Comparison of ENCODE assay signal across 10 cellular contexts in the genomic region with DNA sequence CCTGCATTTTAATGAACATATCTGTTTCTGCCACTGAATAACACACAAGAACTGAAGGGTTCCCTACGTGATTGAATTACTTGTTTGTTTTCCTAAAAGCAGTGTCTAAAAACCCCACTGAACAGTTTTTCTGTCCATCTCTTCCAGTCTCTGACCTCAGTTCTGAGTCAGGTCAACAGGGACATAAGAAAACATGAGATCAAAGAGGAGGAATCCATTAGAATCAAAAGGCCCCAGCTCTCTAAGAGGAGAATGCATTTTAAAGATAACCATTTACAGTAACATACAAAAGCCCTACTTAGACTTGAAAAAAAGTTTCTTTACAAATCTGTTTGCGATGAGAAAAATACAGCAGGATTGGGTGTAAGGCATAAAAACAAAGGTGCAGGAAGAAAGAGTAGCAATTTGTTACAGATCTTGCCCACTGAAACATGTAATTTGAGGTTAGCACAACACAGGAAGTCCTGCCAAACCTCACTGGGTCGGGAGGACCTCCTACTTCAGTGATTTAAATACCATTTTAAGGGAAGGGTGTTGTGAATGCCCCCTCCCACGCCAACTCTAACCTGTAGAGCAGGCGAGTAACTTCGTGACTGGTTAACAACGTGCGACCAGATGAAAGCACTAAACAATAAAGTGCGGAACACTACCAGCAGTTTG. TPM values are rescaled to one million over a fixed set of nuclear protein-coding genes. Genes with fewer than 3 reads are reported as not detected.
DNase-seq lines count a peak whose midpoint lies in the region; ATAC-seq, FAIRE-seq and TF ChIP-seq lines count a peak whose summit lies in the region.
"Had no signal": no experiment of that assay in that cellular context is flagged by ENCODE, and none has a peak within 500 bp of the region (broad histone marks: within the 10 kb centered on the region; RNA-seq: fewer than 3 reads in every experiment).

No MANE protein-coding gene starts in this region.

- no peaks in the 10 kb centered on the region for H3K27me3 Mint-ChIP-seq in neural crest cell (ENCODE audit: low read depth)

- peak overlapping the region; percentile 97 for H3K4me3 Mint-ChIP-seq in neural crest cell

- H3K9me3 ChIP-seq in Panc1 (ENCODE audit: control insufficient read depth, insufficient read depth, low read depth, low read length) (no peaks in the 10 kb centered on the region), K562 (replicated peaks; ENCODE audit: control insufficient read depth, insufficient read depth, low read depth, low read length) (no peaks in the 10 kb centered on the region), testis (no peaks in the 10 kb centered on the region)

- ATAC-seq in Panc1, result no peak
- ATAC-seq in K562, result no peak; the same call in 2 of the 3 replicates
- no peak for ATAC-seq in GM18498 (IDR thresholded peaks at IDR 0.05; ENCODE audit: unreplicated experiment)

- POLR2A ChIA-PET in Panc1 (lab: Charles Lee) (no interaction called here), K562 (lab: Yijun Ruan, JAX) (interaction anchor here (0.7 to 1.4 kb wide), 2 partner anchors 9 to 27 kb away, joined by 3 read pairs; no protein-coding TSS in a partner anchor)

- BruUV-seq in Panc1 (replicated peaks; lab: Mats Ljungman, UMichigan) (TSS peak; percentile 79), K562 (replicated peaks; lab: Mats Ljungman, UMichigan) (no TSS peak)

- in situ Hi-C loops in Panc1 (cut with HindIII; ENCODE audit: low pct_unique_long_range_greater_than_20kb, low sequenced_read_pairs), result no loop called here
- in situ Hi-C loops in K562 (cut with MboI), result no loop called here

- peaks cover 23% of the 10 kb centered on the region; the same call in 1 of the 2 replicates for H4K20me1 ChIP-seq in K562 (replicated peaks; ENCODE audit: control insufficient read depth, insufficient read depth, low read length)

- H3K27me3 ChIP-seq in Panc1 (ENCODE audit: control insufficient read depth, insufficient read depth, low read length), result no peaks in the 10 kb centered on the region
- H3K27me3 ChIP-seq in K562 (ENCODE audit: control insufficient read depth in 2 of 2, insufficient read depth in 2 of 2, low read length in 2 of 2), result peaks cover 0 to 25% of the 10 kb centered on the region in 2 experiments; a peak in 2 of 5 replicates
- H3K27me3 ChIP-seq in testis, result no peaks in the 10 kb centered on the region

- no peak overlapping the region for H2AFZ ChIP-seq in K562 (ENCODE audit: low read depth, low read length)

- H3K36me3 Mint-ChIP-seq in neural crest cell (ENCODE audit: low read depth), result no peaks in the 10 kb centered on the region

- H3K27ac Mint-ChIP-seq in neural crest cell (ENCODE audit: unreplicated experiment), result peak overlapping the region; percentile 48

- WGBS in K562 (ENCODE audit: insufficient coverage, low coverage, missing lambda C conversion rate), result 7% methylated on average over 9 of the region's 9 CpGs
- 29 to 35% methylated on average over 9 of the region's 9 CpGs for WGBS in testis, 2 donors

- TF ChIP-seq POLR2A in K562 (conservative IDR thresholded peaks at IDR 0.05), result no peak
- TF ChIP-seq POLR2A in testis (IDR thresholded peaks at IDR 0.05), result no peak

- H3K4me1 Mint-ChIP-seq in neural crest cell, result peaks cover 35% of the 10 kb centered on the region

- H3K27ac ChIP-seq in Panc1 (ENCODE audit: low read length) (peak overlapping the region; percentile 86), K562 (ENCODE audit: extremely low read depth, low read depth, low read length) (peak overlapping the region; percentile 77), testis (no peak overlapping the region)

- H3K9ac ChIP-seq in K562 (ENCODE audit: insufficient read depth in 1 of 2, low read depth in 2 of 2, low read length in 2 of 2), result peak overlapping the region; percentile 53 to 80; a peak in 3 of 4 replicates

- peak; percentile 75 for FAIRE-seq in K562 (lab: Jason Lieb, UNC)
- FAIRE-seq: A204.1, endometrium had no signal

- H3K79me2 ChIP-seq in K562 (ENCODE audit: control insufficient read depth, insufficient read depth, low read length), result peaks cover 61% of the 10 kb centered on the region

- H3K4me3 ChIP-seq in Panc1 (ENCODE audit: low read depth in 2 of 2, low read length in 2 of 2) (peak overlapping the region; percentile 71 to 84), K562 (peak overlapping the region; percentile 75), testis (peak overlapping the region in 1 of 2 donors; percentile 67)

- peak overlapping the region; percentile 91 for H3K4me2 ChIP-seq in K562 (ENCODE audit: insufficient read depth, low read length)

- TF ChIP-seq CTCF in Panc1 (IDR thresholded peaks at IDR 0.05), result no peak
- no peak for TF ChIP-seq CTCF in K562 (IDR thresholded peaks at IDR 0.05 in 2 of 3, conservative IDR thresholded peaks at IDR 0.05 in 1 of 3; ENCODE audit: insufficient read depth in 2 of 3, low read depth in 1 of 3, low read length in 3 of 3)
- no peak for TF ChIP-seq CTCF in neural crest cell (conservative IDR thresholded peaks at IDR 0.05)
- TF ChIP-seq CTCF in testis (IDR thresholded peaks at IDR 0.05), result no peak

- no peaks in the 10 kb centered on the region for H3K9me1 ChIP-seq in K562 (ENCODE audit: control insufficient read depth, insufficient read depth, low read length)

- no peak for TF ChIP-seq EP300 in K562 (IDR thresholded peaks at IDR 0.05; ENCODE audit: low read length)

- DNase-seq in NCI-H2107 treated with DMSO at 0.1 percent for 48 hours (lab: John Stamatoyannopoulos, UW; ENCODE audit: unreplicated experiment) (peak; percentile 53), NCI-H2107 (lab: John Stamatoyannopoulos, UW) (no peak), Panc1 (ENCODE audit: low read depth, low spot score) (no peak), K562 (ENCODE audit: extremely low read depth in 1 of 4, low spot score in 3 of 4) (peak in 1 of 4 experiments; percentile 35), neural crest cell (ENCODE audit: low read depth, low spot score) (no peak), NCI-H748 (lab: John Stamatoyannopoulos, UW; ENCODE audit: unreplicated experiment) (no peak), testis (no peak)

- H3K9me3 Mint-ChIP-seq in neural crest cell, result no peaks in the 10 kb centered on the region

- CTCF ChIA-PET in Panc1 (lab: Charles Lee) (no interaction called here), K562 (lab: Yijun Ruan, JAX; ENCODE audit: low intra/inter-chr PET ratio) (no interaction called here)

- peaks cover 4% of the 10 kb centered on the region; the same call in 1 of the 2 replicates for H3K36me3 ChIP-seq in Panc1 (ENCODE audit: control insufficient read depth, insufficient read depth, low read length)
- peaks cover 31% of the 10 kb centered on the region for H3K36me3 ChIP-seq in K562 (ENCODE audit: control insufficient read depth, insufficient read depth, low read length)
- no peaks in the 10 kb centered on the region for H3K36me3 ChIP-seq in testis (ENCODE audit: low read depth, missing control alignments)

- intact Hi-C loops in Panc1 (cut with micrococcal nuclease; ENCODE audit: unreplicated experiment) (no loop called here), K562 (cut with micrococcal nuclease) (no loop called here), testis (cut with DNase I; ENCODE audit: low total_unique reads) (no loop called here)

- H3K4me1 ChIP-seq in Panc1 (ENCODE audit: control insufficient read depth, insufficient read depth, low read length) (peaks cover 15% of the 10 kb centered on the region), K562 (replicated peaks in 1 of 2; ENCODE audit: control insufficient read depth in 2 of 2, insufficient read depth in 2 of 2, low read length in 2 of 2) (peaks cover 37 to 58% of the 10 kb centered on the region in 2 experiments), testis (peaks cover 5% of the 10 kb centered on the region)

- TF ChIP-seq RAD21 in K562 (CRISPR knock-in tag; conservative IDR thresholded peaks at IDR 0.05 in 1 of 2, IDR thresholded peaks at IDR 0.05 in 1 of 2), result no peak

RNA-seq across cellular contexts. Expression of a gene that starts 1.4 kb away (rescaled TPM):
- total RNA-seq in Panc1 (2021; ENCODE audit: unreplicated experiment) (40.0 TPM), K562 (2014; rRNA removed) (12.7 and 15.0 TPM in 2 replicates), K562 (2014; rRNA removed; fragmentation: Illumina TruSeq; extraction: Trizol) (9.7 and 10.5 TPM in 2 replicates), K562 (2015; rRNA removed; fragmentation: Illumina TruSeq; extraction: Trizol) (11.7 and 12.2 TPM in 2 replicates), K562 (2021) (22.3 and 23.7 TPM in 2 replicates), neural crest cell (28.0 and 28.7 TPM in 2 replicates), testis (10 to 100 TPM; 22.1 to 23.3 TPM)
- 36.8 TPM for polyA plus RNA-seq in Panc1 (2012; ENCODE audit: insufficient read length)
- 50.6 and 63.4 TPM in 2 replicates for total RNA-seq in K562 (2011; cell fraction: chromatin; rRNA removed; ENCODE audit: low replicate concordance)
- 45.7 and 46.1 TPM in 2 replicates for total RNA-seq in K562 (2011; cell fraction: nucleolus; rRNA removed)
- total RNA-seq in K562 (2011; cell fraction: nucleoplasm; rRNA removed), result 35.5 and 45.4 TPM in 2 replicates
- polyA plus RNA-seq in K562 (2011; rRNA removed) (13.5 and 21.5 TPM in 2 replicates), K562 (2014; fragmentation: Illumina TruSeq; extraction: Trizol) (16.1 and 17.4 TPM in 2 replicates), K562 (2014; fragmentation: Nextera tagmentation; extraction: Ambion mirVana) (under 1 TPM; 0.51 to 0.91 TPM), K562 (2014; rRNA removed) (23.6 and 24.2 TPM in 2 replicates), testis (ENCODE audit: insufficient read depth, low read depth, low replicate concordance) (22.6 TPM)
- 7.9 and 11.0 TPM in 2 replicates for polyA plus RNA-seq in K562 (2011; cell fraction: cytosol; rRNA removed)
- 97.5 and 103 TPM in 2 replicates for polyA plus RNA-seq in K562 (2011; cell fraction: nucleus; rRNA removed)
- polyA plus RNA-seq in K562 (2012), result 14.6 and 32.6 TPM in 2 replicates
- polyA minus RNA-seq in K562 (2011; rRNA and poly(A)+ RNA removed), result 9.3 and 10.2 TPM in 2 replicates
- polyA minus RNA-seq in K562 (2011; cell fraction: cytosol; rRNA and poly(A)+ RNA removed), result 5.9 and 7.6 TPM in 2 replicates
- 17.8 and 19.0 TPM in 2 replicates for polyA minus RNA-seq in K562 (2011; cell fraction: nucleus; rRNA and poly(A)+ RNA removed)

RNA-seq across cellular contexts. Expression of a gene that starts 39.3 kb away (rescaled TPM):
- total RNA-seq in Panc1 (2021; ENCODE audit: unreplicated experiment), result 0.13 TPM
- 0.08 TPM for polyA plus RNA-seq in Panc1 (2012; ENCODE audit: insufficient read length)
- total RNA-seq in K562 (2011; cell fraction: chromatin; rRNA removed; ENCODE audit: low replicate concordance), result 0.09 TPM in 1 of 2 replicates, not detected in the other
- not detected in 2 replicates for total RNA-seq in K562 (2011; cell fraction: nucleolus; rRNA removed)
- not detected in 2 replicates for total RNA-seq in K562 (2011; cell fraction: nucleoplasm; rRNA removed)
- not detected in 2 replicates for total RNA-seq in K562 (2014; rRNA removed)
- total RNA-seq in K562 (2014; rRNA removed; fragmentation: Illumina TruSeq; extraction: Trizol), result not detected in 2 replicates
- not detected in 2 replicates for total RNA-seq in K562 (2015; rRNA removed; fragmentation: Illumina TruSeq; extraction: Trizol)
- 0.09 TPM in 1 of 2 replicates, not detected in the other for total RNA-seq in K562 (2021)
- polyA plus RNA-seq in K562 (2011; rRNA removed), result not detected in 2 replicates
- polyA plus RNA-seq in K562 (2011; cell fraction: cytosol; rRNA removed), result not detected in 2 replicates
- 0.04 TPM in 1 of 2 replicates, not detected in the other for polyA plus RNA-seq in K562 (2011; cell fraction: nucleus; rRNA removed)
- polyA plus RNA-seq in K562 (2012), result 0.91 TPM in 1 of 2 replicates, not detected in the other
- polyA plus RNA-seq in K562 (2014; fragmentation: Illumina TruSeq; extraction: Trizol), result not detected in 2 replicates
- polyA plus RNA-seq in K562 (2014; fragmentation: Nextera tagmentation; extraction: Ambion mirVana), result not detected
- not detected in 2 replicates for polyA plus RNA-seq in K562 (2014; rRNA removed)
- polyA minus RNA-seq in K562 (2011; rRNA and poly(A)+ RNA removed), result not detected in 2 replicates
- not detected in 2 replicates for polyA minus RNA-seq in K562 (2011; cell fraction: cytosol; rRNA and poly(A)+ RNA removed)
- polyA minus RNA-seq in K562 (2011; cell fraction: nucleus; rRNA and poly(A)+ RNA removed), result not detected in 2 replicates
- total RNA-seq in neural crest cell, result 0.07 TPM in 1 of 2 replicates, not detected in the other
- under 1 TPM; 0.55 to 0.62 TPM for total RNA-seq in testis
- polyA plus RNA-seq in testis (ENCODE audit: insufficient read depth, low read depth, low replicate concordance), result not detected

RNA-seq across cellular contexts. Expression of a gene that starts 59.6 kb away (rescaled TPM):
- total RNA-seq in Panc1 (2021; ENCODE audit: unreplicated experiment), result not detected
- polyA plus RNA-seq in Panc1 (2012; ENCODE audit: insufficient read length), result not detected
- total RNA-seq in K562 (2011; cell fraction: chromatin; rRNA removed; ENCODE audit: low replicate concordance), result 0.53 TPM in 1 of 2 replicates, not detected in the other
- total RNA-seq in K562 (2011; cell fraction: nucleolus; rRNA removed), result 0.13 and 0.33 TPM in 2 replicates
- total RNA-seq in K562 (2011; cell fraction: nucleoplasm; rRNA removed), result 0.15 and 0.46 TPM in 2 replicates
- not detected in 2 replicates for total RNA-seq in K562 (2014; rRNA removed)
- not detected in 2 replicates for total RNA-seq in K562 (2014; rRNA removed; fragmentation: Illumina TruSeq; extraction: Trizol)
- total RNA-seq in K562 (2015; rRNA removed; fragmentation: Illumina TruSeq; extraction: Trizol), result not detected in 2 replicates
- 0.02 TPM in 1 of 2 replicates, not detected in the other for total RNA-seq in K562 (2021)
- polyA plus RNA-seq in K562 (2011; rRNA removed), result not detected in 2 replicates
- polyA plus RNA-seq in K562 (2011; cell fraction: cytosol; rRNA removed), result 0.07 TPM in 1 of 2 replicates, not detected in the other
- polyA plus RNA-seq in K562 (2011; cell fraction: nucleus; rRNA removed), result 0.01 and 0.40 TPM in 2 replicates
- polyA plus RNA-seq in K562 (2012), result 0.04 TPM in 1 of 2 replicates, not detected in the other
- not detected in 2 replicates for polyA plus RNA-seq in K562 (2014; fragmentation: Illumina TruSeq; extraction: Trizol)
- not detected for polyA plus RNA-seq in K562 (2014; fragmentation: Nextera tagmentation; extraction: Ambion mirVana)
- not detected in 2 replicates for polyA plus RNA-seq in K562 (2014; rRNA removed)
- not detected in 2 replicates for polyA minus RNA-seq in K562 (2011; rRNA and poly(A)+ RNA removed)
- not detected in 2 replicates for polyA minus RNA-seq in K562 (2011; cell fraction: cytosol; rRNA and poly(A)+ RNA removed)
- 0.11 and 0.27 TPM in 2 replicates for polyA minus RNA-seq in K562 (2011; cell fraction: nucleus; rRNA and poly(A)+ RNA removed)
- total RNA-seq in neural crest cell, result 0.07 TPM in 1 of 2 replicates, not detected in the other
- 10 to 100 TPM; 13.8 to 61.5 TPM for total RNA-seq in testis
- polyA plus RNA-seq in testis (ENCODE audit: insufficient read depth, low read depth, low replicate concordance), result 33.4 TPM

Comparison
In these comparisons a context has a peak if more than half of its experiments do, and no peak if none do; other contexts are left out.
1. H3K27ac ChIP-seq: peak in Panc1 (single experiment) and K562 (single experiment); none in testis (0 of 2).
2. RNA of a gene that starts 59.6 kb away (total RNA-seq): 13.8 to 61.5 TPM in testis; 0.07 TPM in neural crest cell, not detected in Panc1 (single experiment) and 0.02 to 0.53 TPM in K562; every median in the first group is over 4 times any median in the second.